In the genomic region with DNA sequence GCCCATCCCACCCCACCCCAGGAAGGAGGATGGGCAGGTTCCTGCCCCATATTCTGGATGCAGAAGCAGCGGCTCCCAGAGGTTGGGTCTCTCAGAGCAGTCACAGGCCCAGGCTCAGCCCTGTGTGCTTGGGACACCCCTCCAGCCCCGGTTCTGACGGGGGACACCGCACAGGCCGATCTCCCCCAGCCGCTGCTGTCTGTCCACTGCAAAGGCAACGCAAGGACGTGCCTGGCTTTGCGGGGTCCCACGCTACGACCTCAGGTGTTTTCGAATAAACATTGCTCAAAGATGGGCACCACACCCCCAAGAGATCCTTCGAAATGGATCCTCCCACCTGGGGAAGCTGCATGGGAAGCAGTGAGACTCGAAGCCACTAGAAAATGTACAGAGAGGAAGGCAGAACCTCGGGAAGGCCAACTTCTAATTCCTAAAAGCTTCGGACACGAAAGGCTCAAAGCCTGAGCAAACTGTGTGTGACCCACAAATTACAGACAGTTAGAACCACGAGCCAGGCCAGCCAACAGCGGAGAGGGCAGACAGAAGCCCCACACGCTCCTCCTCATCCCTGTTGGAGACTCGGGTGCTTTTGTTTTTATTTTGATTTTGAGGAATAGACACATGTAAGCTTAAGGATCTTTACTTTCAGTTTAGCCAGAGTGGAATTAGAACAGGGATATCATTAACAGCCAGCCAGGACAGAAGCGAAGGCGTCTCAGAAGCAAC, we compare ENCODE assay signal across 1 cellular context.
TF ChIP-seq lines count a peak whose summit lies in the region.

No MANE protein-coding gene starts in this region.

TF ChIP-seq in IMR-90, 13 proteins besides CTCF, POLR2A, EP300 and RAD21 (continued from another document):
- no peak for TF ChIP-seq RFX5 (IDR thresholded peaks at IDR 0.05; ENCODE audit: low read depth, low read length)
- TF ChIP-seq, protein P1, sequence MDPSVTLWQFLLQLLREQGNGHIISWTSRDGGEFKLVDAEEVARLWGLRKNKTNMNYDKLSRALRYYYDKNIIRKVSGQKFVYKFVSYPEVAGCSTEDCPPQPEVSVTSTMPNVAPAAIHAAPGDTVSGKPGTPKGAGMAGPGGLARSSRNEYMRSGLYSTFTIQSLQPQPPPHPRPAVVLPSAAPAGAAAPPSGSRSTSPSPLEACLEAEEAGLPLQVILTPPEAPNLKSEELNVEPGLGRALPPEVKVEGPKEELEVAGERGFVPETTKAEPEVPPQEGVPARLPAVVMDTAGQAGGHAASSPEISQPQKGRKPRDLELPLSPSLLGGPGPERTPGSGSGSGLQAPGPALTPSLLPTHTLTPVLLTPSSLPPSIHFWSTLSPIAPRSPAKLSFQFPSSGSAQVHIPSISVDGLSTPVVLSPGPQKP (IDR thresholded peaks at IDR 0.05; ENCODE audit: borderline replicate concordance, low read depth, low read length) = no peak
